In genomic region chr11:12235945-12236743, GRCh38 we compare ENCODE assay signal across 8 cellular contexts.
DNase-seq lines count a peak whose midpoint lies in the region; ATAC-seq, FAIRE-seq and TF ChIP-seq lines count a peak whose summit lies in the region.

No MANE protein-coding gene starts in this region.

- no peaks in the 10 kb centered on the region for H4K20me1 ChIP-seq in GM12878 (ENCODE audit: control insufficient read depth, insufficient read depth)

- FAIRE-seq in GM12878 (lab: Jason Lieb, UNC) = peak; percentile 41

- CTCF ChIA-PET in GM12878 (lab: Yijun Ruan, JAX) = interaction anchor here (0.7 to 8.3 kb wide), 32 partner anchors 11 to 196 kb away, joined by 3 to 104 read pairs (median 4); no protein-coding TSS in a partner anchor

- POLR2A ChIA-PET in GM12878 (lab: Charles Lee) = interaction anchor here (0.5 kb wide), 1 partner anchor 158 kb away, joined by 3 read pairs; no protein-coding TSS in a partner anchor

- H3K36me3 ChIP-seq in GM12878 (ENCODE audit: control insufficient read depth in 2 of 2, insufficient read depth in 2 of 2, low read length in 1 of 2) = no peaks in the 10 kb centered on the region

- peak; percentile 52 to 72 (median 67) for TF ChIP-seq CTCF in GM12878 (IDR thresholded peaks at IDR 0.05 in 2 of 3, conservative IDR thresholded peaks at IDR 0.05 in 1 of 3; ENCODE audit: control insufficient read depth in 2 of 3, extremely low read depth in 1 of 3, insufficient read depth in 1 of 3, low read depth in 3 of 3, low read length in 3 of 3)

- no peak overlapping the region for H3K9ac ChIP-seq in GM12878 (ENCODE audit: control insufficient read depth, insufficient read depth, low read length)

- no peak overlapping the region for H3K4me3 ChIP-seq in GM12878

- H3K27me3 ChIP-seq in GM12878 (replicated peaks in 1 of 2; ENCODE audit: control insufficient read depth in 2 of 2, insufficient read depth in 2 of 2, low read length in 1 of 2) = no peaks in the 10 kb centered on the region

- no peaks in the 10 kb centered on the region for H3K79me2 ChIP-seq in GM12878 (ENCODE audit: control insufficient read depth, insufficient read depth, low read length)

- H3K27ac ChIP-seq in GM12878 (ENCODE audit: control insufficient read depth, insufficient read depth) = 0 out of 2 replicates have a peak overlapping the region, but pooled peaks have one; percentile 1

- ATAC-seq in GM21619 (IDR thresholded peaks at IDR 0.05; ENCODE audit: unreplicated experiment) = peak; percentile 83
- peak; percentile 93 for ATAC-seq in GM12878

- H3K4me1 ChIP-seq in GM12878 (ENCODE audit: control insufficient read depth, insufficient read depth, low read length) = peaks cover 7% of the 10 kb centered on the region

- peak overlapping the region; percentile 11 for H3K4me2 ChIP-seq in GM12878 (ENCODE audit: control insufficient read depth, insufficient read depth)

- intact Hi-C loops in GM12878 (cut with micrococcal nuclease; ENCODE audit: unreplicated experiment) = loop anchor here (1.0 to 2.0 kb wide), 4 partner anchors 47 to 189 kb away; no protein-coding TSS in a partner anchor

- SMC1A ChIA-PET in GM12878 (lab: Charles Lee; ENCODE audit: uncharacterized antibody, unreplicated experiment) = interaction anchor here (0.5 to 3.1 kb wide), 24 partner anchors 12 to 1199 kb away, joined by 3 to 26 read pairs (median 5); no protein-coding TSS in a partner anchor

- RAD21 ChIA-PET in GM12878 (lab: Charles Lee; ENCODE audit: unreplicated experiment) = interaction anchor here (0.8 to 3.7 kb wide), 14 partner anchors 30 to 188 kb away, joined by 3 to 22 read pairs (median 4); no protein-coding TSS in a partner anchor

- 21% methylated on average over 13 of the region's 13 CpGs for WGBS in GM12878 (ENCODE audit: insufficient coverage, insufficient replicate concordance, low lambda C conversion rate, missing lambda C conversion rate)

- peak; percentile 82 for TF ChIP-seq RAD21 in GM12878 (IDR thresholded peaks at IDR 0.05; ENCODE audit: insufficient read depth, low read depth, low read length)

- DNase-seq in NCI-H187 (lab: John Stamatoyannopoulos, UW) (peak; percentile 29 to 51), NCI-H187 treated with DMSO at 0.1 percent for 48 hours (lab: John Stamatoyannopoulos, UW) (no peak), Kasumi-1 (lab: John Stamatoyannopoulos, UW) (peak; percentile 73 to 76), SKM-1 treated with dmso at 0.1 percent for 144 hours (lab: John Stamatoyannopoulos, UW; ENCODE audit: unreplicated experiment) (peak; percentile 54), GM12878 (ENCODE audit: low read depth, low spot score) (peak; percentile 48), inferior parietal cortex (ENCODE audit: extremely low spot score) (peak; percentile 87)
- DNase-seq in stimulated activated CD4-positive, alpha-beta T cell treated with anti-CD3 and anti-CD28 coated beads, Interleukin-1b, Interleukin-23, amount 100 ng/mL, for 48 hours = peak; percentile 71

- BruUV-seq in GM12878 (replicated peaks; lab: Mats Ljungman, UMichigan) = no TSS peak

- TF ChIP-seq EP300 in GM12878 (IDR thresholded peaks at IDR 0.05; ENCODE audit: borderline replicate concordance in 1 of 2, control insufficient read depth in 1 of 2, low read depth in 2 of 2, low read length in 2 of 2) = 0 out of 4 replicates have a peak, but pooled peaks of 1 of the 2 experiments have one; percentile 31

- in situ Hi-C loops in GM12878 (cut with MboI) = loop anchor here (5.0 kb wide), 1 partner anchor 189 kb away; no protein-coding TSS in a partner anchor

- peak overlapping the region; percentile 66 for H2AFZ ChIP-seq in GM12878 (ENCODE audit: control insufficient read depth, low read depth, low read length)

- TF ChIP-seq POLR2A in GM12878 (IDR thresholded peaks at IDR 0.05; ENCODE audit: low read depth, low read length) = no peak

- no peaks in the 10 kb centered on the region for H3K9me3 ChIP-seq in GM12878 (replicated peaks; ENCODE audit: control insufficient read depth, insufficient read depth, low read length)

TF ChIP-seq in GM12878, 131 proteins besides CTCF, POLR2A, EP300 and RAD21 (continues in another document):
- TF ChIP-seq ESRRA (IDR thresholded peaks at IDR 0.05; ENCODE audit: low read length) = no peak
- TF ChIP-seq SMC3 (IDR thresholded peaks at IDR 0.05; ENCODE audit: borderline replicate concordance, low read length) = peak; percentile 84
- TF ChIP-seq PKNOX1 (IDR thresholded peaks at IDR 0.05) = no peak
- no peak for TF ChIP-seq HDGF (IDR thresholded peaks at IDR 0.05)
- TF ChIP-seq JUNB (IDR thresholded peaks at IDR 0.05) = no peak
- no peak for TF ChIP-seq CHD4 (IDR thresholded peaks at IDR 0.05)
- no peak for TF ChIP-seq KLF5 (IDR thresholded peaks at IDR 0.05; ENCODE audit: partially characterized antibody)
- 0 out of 4 replicates have a peak, but pooled peaks of 1 of the 2 experiments have one; percentile 33 for TF ChIP-seq BHLHE40 (IDR thresholded peaks at IDR 0.05; ENCODE audit: borderline replicate concordance in 1 of 2, low read depth in 2 of 2, low read length in 1 of 2)
- TF ChIP-seq IKZF2 (IDR thresholded peaks at IDR 0.05) = peak; percentile 27 to 48; a peak in 2 of 4 replicates
- TF ChIP-seq NFIC (IDR thresholded peaks at IDR 0.05; ENCODE audit: low read depth, low read length) = peak; percentile 30; the same call in 1 of the 2 replicates
- no peak for TF ChIP-seq SP1 (IDR thresholded peaks at IDR 0.05; ENCODE audit: low read depth, low read length)
- no peak for TF ChIP-seq STAT1 (conservative IDR thresholded peaks at IDR 0.05)
- TF ChIP-seq ATF3 (IDR thresholded peaks at IDR 0.05; ENCODE audit: borderline replicate concordance, extremely low read depth, low read depth, low read length) = no peak
- TF ChIP-seq RELA (IDR thresholded peaks at IDR 0.05; ENCODE audit: borderline replicate concordance, partially characterized antibody) = no peak
- TF ChIP-seq EED (IDR thresholded peaks at IDR 0.05; ENCODE audit: low read depth) = 0 out of 2 replicates have a peak, but pooled peaks have one; percentile 11
- no peak for TF ChIP-seq SMARCA5 (IDR thresholded peaks at IDR 0.05)
- TF ChIP-seq RBBP5 (conservative IDR thresholded peaks at IDR 0.05) = no peak
- no peak for TF ChIP-seq SIX5 (IDR thresholded peaks at IDR 0.05; ENCODE audit: low read depth, low read length, severe bottlenecking)
- no peak for TF ChIP-seq FOXM1 (IDR thresholded peaks at IDR 0.05; ENCODE audit: low read depth, low read length)
- TF ChIP-seq ZNF217 (IDR thresholded peaks at IDR 0.05) = no peak
- TF ChIP-seq JUND (IDR thresholded peaks at IDR 0.05; ENCODE audit: low read depth, low read length) = no peak
- no peak for TF ChIP-seq SRF (IDR thresholded peaks at IDR 0.05; ENCODE audit: low read depth in 2 of 2, low read length in 2 of 2)
- no peak for TF ChIP-seq SIN3A (IDR thresholded peaks at IDR 0.05; ENCODE audit: low read depth, low read length)
- TF ChIP-seq NKRF (conservative IDR thresholded peaks at IDR 0.05) = no peak
- TF ChIP-seq GABPA (IDR thresholded peaks at IDR 0.05; ENCODE audit: low read depth) = no peak
- 0 out of 2 replicates have a peak, but pooled peaks have one; percentile 42 for TF ChIP-seq STAT3 (IDR thresholded peaks at IDR 0.05; ENCODE audit: low read depth, low read length)
- no peak for TF ChIP-seq CBX5 (IDR thresholded peaks at IDR 0.05; ENCODE audit: low read depth)
- TF ChIP-seq IKZF1 (conservative IDR thresholded peaks at IDR 0.05) = peak; percentile 24; the same call in 1 of the 2 replicates
